14 cellular contexts compared by ENCODE assay signal in the genomic region with DNA sequence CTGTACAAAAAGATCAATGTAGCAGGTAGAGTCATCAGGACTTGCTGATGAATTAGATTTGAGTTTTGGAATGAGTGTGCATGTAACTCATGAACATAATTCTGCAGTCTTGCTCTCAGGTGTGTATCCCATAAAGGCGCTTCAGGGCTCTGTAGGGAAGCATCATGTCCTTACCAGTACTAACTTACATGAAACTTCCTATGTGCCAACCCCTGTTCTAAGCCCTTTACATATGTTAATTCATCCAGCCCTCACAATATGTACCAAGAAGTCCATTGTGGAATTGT.
DNase-seq lines count a peak whose midpoint lies in the region; ATAC-seq and TF ChIP-seq lines count a peak whose summit lies in the region.
"Had no signal": no experiment of that assay in that cellular context is flagged by ENCODE, and none has a peak within 500 bp of the region (broad histone marks: within the 10 kb centered on the region; RNA-seq: fewer than 3 reads in every experiment).

No MANE protein-coding gene starts in this region.

- no peaks in the 10 kb centered on the region for H4K20me1 ChIP-seq in SU-DHL-6 (ENCODE audit: low read depth, low read length)

- H3K9ac ChIP-seq in SU-DHL-6 (ENCODE audit: low read length), result peak overlapping the region; percentile 15; the same call in 1 of the 2 replicates

- H3K4me2 ChIP-seq in SU-DHL-6 (ENCODE audit: low read depth, low read length, poor library complexity, severe bottlenecking), result peak overlapping the region; percentile 57

- H3K27me3 ChIP-seq in SU-DHL-6 (ENCODE audit: low read length), result no peaks in the 10 kb centered on the region

- H3K9me3 ChIP-seq in SU-DHL-6 (ENCODE audit: insufficient read depth, low read length), result no peaks in the 10 kb centered on the region

- TF ChIP-seq CTCF in SU-DHL-6 (IDR thresholded peaks at IDR 0.05; ENCODE audit: insufficient read depth, low read length, poor library complexity, severe bottlenecking), result no peak

- no peak overlapping the region for H3K4me3 ChIP-seq in SU-DHL-6 (ENCODE audit: insufficient read depth, low read length, poor library complexity, severe bottlenecking)

- DNase-seq in central memory CD4-positive, alpha-beta T cell, result no peak
- DNase-seq in stimulated activated CD4-positive, alpha-beta T cell treated with anti-CD3 and anti-CD28 coated beads, Interleukin-4, amount 100 ng/mL, for 4 hours, result no peak
- DNase-seq in cortex of kidney (lab: John Stamatoyannopoulos, UW) (no peak), NCI-H146 treated with DMSO at 0.1 percent for 48 hours (lab: John Stamatoyannopoulos, UW; ENCODE audit: unreplicated experiment) (no peak)
- DNase-seq: activated CD4-positive, alpha-beta memory T cell treated with anti-CD3 and anti-CD28 coated beads for 36 hours; activated naive CD4-positive, alpha-beta T cell treated with anti-CD3 and anti-CD28 coated beads, Interleukin-2, amount 10 ng/mL, durations not matched to agents 7 days and 5 days; DND-41; naive thymus-derived CD8-positive, alpha-beta T cell; stimulated activated CD4-positive, alpha-beta T cell treated with anti-CD3 and anti-CD28 coated beads, Interleukin-4, amount 100 ng/mL, for 1 hour had no signal

- H3K27ac ChIP-seq in SU-DHL-6 (ENCODE audit: low read depth, low read length), result peak overlapping the region; percentile 77

- no peaks in the 10 kb centered on the region for H3K9me2 ChIP-seq in SU-DHL-6 (replicated peaks; ENCODE audit: insufficient read depth, low read length)

- no peak overlapping the region for H2AFZ ChIP-seq in SU-DHL-6 (ENCODE audit: low read depth, low read length, severe bottlenecking)

- no peaks in the 10 kb centered on the region for H3K36me3 ChIP-seq in SU-DHL-6 (ENCODE audit: low read length)

- H3K79me2 ChIP-seq in SU-DHL-6 (ENCODE audit: insufficient read depth, low read length), result no peaks in the 10 kb centered on the region

- ATAC-seq in GM18517 (IDR thresholded peaks at IDR 0.05; ENCODE audit: unreplicated experiment), result peak; percentile 32
- peak; percentile 49 for ATAC-seq in GM19463 (IDR thresholded peaks at IDR 0.05; ENCODE audit: unreplicated experiment)
- ATAC-seq in HG02885 (IDR thresholded peaks at IDR 0.05; ENCODE audit: poor library complexity, unreplicated experiment), result peak; percentile 41
- ATAC-seq: HCT116; naive thymus-derived CD8-positive, alpha-beta T cell had no signal

- H3F3A ChIP-seq in SU-DHL-6 (ENCODE audit: insufficient read depth), result peaks cover 25% of the 10 kb centered on the region
